ENCODE assay signal across 18 cellular contexts in genomic region chr11:94295534-94295933, GRCh38. TPM values are rescaled to one million over a fixed set of nuclear protein-coding genes. Genes with fewer than 3 reads are reported as not detected.
DNase-seq lines count a peak whose midpoint lies in the region; ATAC-seq and TF ChIP-seq lines count a peak whose summit lies in the region.
"Had no signal": no experiment of that assay in that cellular context is flagged by ENCODE, and none has a peak within 500 bp of the region (broad histone marks: within the 10 kb centered on the region; RNA-seq: fewer than 3 reads in every experiment).

No MANE protein-coding gene starts in this region.

- ATAC-seq in SK-N-SH treated with all-trans-retinoic acid at 6 μM for 48 hours (peak; percentile 80), HG03139 (IDR thresholded peaks at IDR 0.05; ENCODE audit: unreplicated experiment) (no peak), HG03159 (IDR thresholded peaks at IDR 0.05; ENCODE audit: unreplicated experiment) (no peak)

- H3K4me3 ChIP-seq in fibroblast of the aortic adventitia (ENCODE audit: low read depth, low read length) (no peak overlapping the region), retinal pigment epithelial cell (ENCODE audit: low read length) (no peak overlapping the region)
- H3K4me3 ChIP-seq: BLaER1 treated with 17β-estradiol and CSF1 and Interleukin-3, amounts not matched to agents 10 nM and 100 nM had no signal

- TF ChIP-seq CTCF in fibroblast of the aortic adventitia (IDR thresholded peaks at IDR 0.05; ENCODE audit: insufficient read depth, low read length), result no peak
- TF ChIP-seq CTCF in retinal pigment epithelial cell (conservative IDR thresholded peaks at IDR 0.05; ENCODE audit: low read depth, low read length), result no peak

- DNase-seq in M059J (ENCODE audit: low read depth) (peak; percentile 10), fibroblast of the aortic adventitia (ENCODE audit: low read depth) (peak; percentile 11), retinal pigment epithelial cell (ENCODE audit: low read depth) (peak; percentile 36), NCI-H1436 (lab: John Stamatoyannopoulos, UW) (no peak)
- DNase-seq: CD8-positive, alpha-beta memory T cell; DMS79; Kasumi-1; NCI-H1092 treated with DMSO at 0.1 percent for 48 hours; NCI-H1694; NCI-H2081 treated with DMSO at 0.1 percent for 48 hours; NCI-H510A; NCI-H748 treated with DMSO at 0.1 percent for 48 hours; SHP77 treated with DMSO at 0.1 percent for 48 hours had no signal

TF ChIP-seq in SK-N-SH treated with all-trans-retinoic acid at 6 μM for 48 hours, 23 proteins besides CTCF, POLR2A, EP300 and RAD21:
- TF ChIP-seq OSR1 (CRISPR knock-in tag; IDR thresholded peaks at IDR 0.05) (no peak), ZFP30 (CRISPR knock-in tag; IDR thresholded peaks at IDR 0.05) (no peak), CSRNP3 (CRISPR knock-in tag; IDR thresholded peaks at IDR 0.05) (no peak), GLIS3 (CRISPR knock-in tag; IDR thresholded peaks at IDR 0.05) (no peak), TOX (CRISPR knock-in tag; IDR thresholded peaks at IDR 0.05; ENCODE audit: borderline replicate concordance) (no peak), TSHZ2 (CRISPR knock-in tag; IDR thresholded peaks at IDR 0.05) (no peak), ZNF565 (CRISPR knock-in tag; conservative IDR thresholded peaks at IDR 0.05; ENCODE audit: low read depth) (no peak), ZC3H10 (CRISPR knock-in tag; IDR thresholded peaks at IDR 0.05) (no peak), ZNF70 (CRISPR knock-in tag; IDR thresholded peaks at IDR 0.05) (no peak), CSDC2 (CRISPR knock-in tag; IDR thresholded peaks at IDR 0.05) (no peak), ZFP3 (CRISPR knock-in tag; IDR thresholded peaks at IDR 0.05) (no peak), PPARA (CRISPR knock-in tag; IDR thresholded peaks at IDR 0.05; ENCODE audit: borderline replicate concordance) (no peak), POU6F1 (CRISPR knock-in tag; IDR thresholded peaks at IDR 0.05; ENCODE audit: borderline replicate concordance, low read depth) (no peak)

RNA-seq across cellular contexts. Expression of gene IZUMO1R, which starts 8.8 kb away (rescaled TPM):
- not detected in 2 replicates for total RNA-seq in M059J (2014; rRNA removed; shearing (Covaris generic))
- not detected in 2 replicates for total RNA-seq in fibroblast of the aortic adventitia (ENCODE audit: low replicate concordance)
- total RNA-seq: CD8-positive, alpha-beta memory T cell; OCI-LY7 had no signal
